8 cellular contexts compared by ENCODE assay signal in genomic region chr11:694563-695331, GRCh38. TPM values are rescaled to one million over a fixed set of nuclear protein-coding genes. Genes with fewer than 3 reads are reported as not detected.
A peak's percentile ranks its signal among the peaks of the same experiment; 100 is the strongest.
DNase-seq lines count a peak whose midpoint lies in the region; ATAC-seq and TF ChIP-seq lines count a peak whose summit lies in the region.

Gene DEAF1 (minus strand): TSS chr11:695222. CDS start chr11:695047, 175 bp downstream.

- CTCF ChIA-PET in AG04450 (lab: Charles Lee) (no interaction called here), WTC11 (lab: Charles Lee) (interaction anchor here (0.6 to 4.0 kb wide), 8 partner anchors 11 to 140 kb away, joined by 3 to 38 read pairs (median 7); partner anchors contain the start of gene EPS8L2)

- 2 to 5% (median 3%) methylated on average over 52 to 108 of the region's 108 CpGs for WGBS in spleen, 5 donors

- no peaks in the 10 kb centered on the region for H3K9me3 Mint-ChIP-seq in WTC11
- no peaks in the 10 kb centered on the region for H3K9me3 Mint-ChIP-seq in immature natural killer cell

- H3K4me1 Mint-ChIP-seq in WTC11 (peaks cover 34% of the 10 kb centered on the region), immature natural killer cell (peaks cover 39 to 46% of the 10 kb centered on the region in 2 donors)

- ATAC-seq in GM18909 (IDR thresholded peaks at IDR 0.05; ENCODE audit: poor library complexity, unreplicated experiment) (peak; percentile 80), HG03159 (IDR thresholded peaks at IDR 0.05; ENCODE audit: unreplicated experiment) (peak; percentile 72), WTC11 (peak; percentile 91)

- intact Hi-C loops in spleen (cut with DNase I; ENCODE audit: low total_unique reads): no loop called here

- H3K4me3 ChIP-seq in AG04450 (ENCODE audit: low read depth, low read length) (peak within 1 kb of the TSS; percentile 79), spleen (peak within 1 kb of the TSS; percentile 57 to 85 (median 80))

- H3K9me3 ChIP-seq in AG04450 (ENCODE audit: control insufficient read depth, insufficient read depth, low read length) (no peaks in the 10 kb centered on the region; the same call in 1 of the 2 replicates), spleen (no peaks in the 10 kb centered on the region)

- H3K36me3 ChIP-seq in spleen: peaks cover under 1 to 37% (median 7%) of the 10 kb centered on the region in 6 donors

- H3K27me3 ChIP-seq in AG04450 (ENCODE audit: control insufficient read depth, insufficient read depth, low read length): no peaks in the 10 kb centered on the region
- H3K27me3 ChIP-seq in spleen (replicated peaks in 1 of 7): no peaks in the 10 kb centered on the region

- H3K27ac ChIP-seq in AG04450 (ENCODE audit: low read depth, low read length) (peak within 1 kb of the TSS; percentile 100), spleen (peak within 1 kb of the TSS; percentile 91 to 100 (median 99))

- H3K27me3 Mint-ChIP-seq in WTC11 (ENCODE audit: low read depth) (no peaks in the 10 kb centered on the region), immature natural killer cell (ENCODE audit: low read depth in 3 of 3) (peaks cover 0 to 22% (median 2%) of the 10 kb centered on the region in 3 donors)

- H3K4me1 ChIP-seq in spleen: peaks cover 26 to 77% (median 47%) of the 10 kb centered on the region in 6 donors

- POLR2A ChIA-PET in AG04450 (lab: Yijun Ruan, JAX): interaction anchor here (1.2 to 2.4 kb wide), 5 partner anchors 12 to 57 kb away, joined by 4 to 11 read pairs (median 10); partner anchors contain the start of genes EPS8L2 and TALDO1
- POLR2A ChIA-PET in WTC11 (lab: Charles Lee): interaction anchor here (0.8 to 2.0 kb wide), 4 partner anchors 14 to 119 kb away, joined by 3 to 5 read pairs (median 4); no protein-coding TSS in a partner anchor

- DNase-seq in AG04450 (ENCODE audit: low read depth, low spot score) (peak; percentile 97), NCI-H2227 treated with DMSO at 0.1 percent for 48 hours (lab: John Stamatoyannopoulos, UW) (peak; percentile 99), WTC11 (ENCODE audit: low spot score) (peak; percentile 100), immature natural killer cell (peak; percentile 100), spleen (peak; percentile 100)
- DNase-seq in central memory CD4-positive, alpha-beta T cell: peak; percentile 99

- TF ChIP-seq CTCF in AG04450 (IDR thresholded peaks at IDR 0.05; ENCODE audit: low read depth, low read length) (no peak), WTC11 (IDR thresholded peaks at IDR 0.05) (no peak), spleen (IDR thresholded peaks at IDR 0.05 in 8 of 11, conservative IDR thresholded peaks at IDR 0.05 in 3 of 11) (no peak)

- peaks cover 2% of the 10 kb centered on the region; the same call in 1 of the 2 replicates for H3K36me3 Mint-ChIP-seq in WTC11
- peaks cover 0 to 2% (median 0%) of the 10 kb centered on the region in 3 donors for H3K36me3 Mint-ChIP-seq in immature natural killer cell

- no peak for TF ChIP-seq POLR2A in spleen (IDR thresholded peaks at IDR 0.05)

- H3K4me3 Mint-ChIP-seq in WTC11 (peak within 1 kb of the TSS; percentile 78), immature natural killer cell (peak within 1 kb of the TSS; percentile 85 to 92 (median 87))

- H3K27ac Mint-ChIP-seq in WTC11 (peak within 1 kb of the TSS; percentile 91), immature natural killer cell (peak within 1 kb of the TSS; percentile 85 to 97 (median 92))

TF ChIP-seq in WTC11, 78 proteins besides CTCF, POLR2A, EP300 and RAD21 (continues in another document):
- TF ChIP-seq ZNF219 (CRISPR knock-in tag; IDR thresholded peaks at IDR 0.05; ENCODE audit: borderline replicate concordance) (peak; percentile 95; the same call in 1 of the 2 replicates), MAX (CRISPR knock-in tag; IDR thresholded peaks at IDR 0.05) (peak; percentile 94), HMGXB4 (CRISPR knock-in tag; IDR thresholded peaks at IDR 0.05) (no peak), TEAD1 (CRISPR knock-in tag; IDR thresholded peaks at IDR 0.05) (peak; percentile 91; the same call in 1 of the 2 replicates), ERG (CRISPR knock-in tag; IDR thresholded peaks at IDR 0.05) (no peak), NR1H2 (CRISPR knock-in tag; IDR thresholded peaks at IDR 0.05) (no peak), CBFB (CRISPR knock-in tag; IDR thresholded peaks at IDR 0.05; ENCODE audit: low read depth) (0 out of 2 replicates have a peak, but pooled peaks have one; percentile 75), FOXJ3 (CRISPR knock-in tag; IDR thresholded peaks at IDR 0.05; ENCODE audit: borderline replicate concordance) (no peak), JUN (CRISPR knock-in tag; IDR thresholded peaks at IDR 0.05) (peak; percentile 97), PRRX2 (CRISPR knock-in tag; IDR thresholded peaks at IDR 0.05) (no peak), ELF4 (CRISPR knock-in tag; IDR thresholded peaks at IDR 0.05; ENCODE audit: low read depth) (peak; percentile 95), ZSCAN18 (CRISPR knock-in tag; IDR thresholded peaks at IDR 0.05) (no peak), ZNF396 (CRISPR knock-in tag; IDR thresholded peaks at IDR 0.05; ENCODE audit: borderline replicate concordance) (no peak)
- TF ChIP-seq, protein P1, sequence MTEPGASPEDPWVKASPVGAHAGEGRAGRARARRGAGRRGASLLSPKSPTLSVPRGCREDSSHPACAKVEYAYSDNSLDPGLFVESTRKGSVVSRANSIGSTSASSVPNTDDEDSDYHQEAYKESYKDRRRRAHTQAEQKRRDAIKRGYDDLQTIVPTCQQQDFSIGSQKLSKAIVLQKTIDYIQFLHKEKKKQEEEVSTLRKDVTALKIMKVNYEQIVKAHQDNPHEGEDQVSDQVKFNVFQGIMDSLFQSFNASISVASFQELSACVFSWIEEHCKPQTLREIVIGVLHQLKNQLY (CRISPR knock-in tag; IDR thresholded peaks at IDR 0.05): peak; percentile 90

RNA-seq across cellular contexts. Expression of gene DEAF1, which starts in this region (rescaled TPM):
- polyA plus RNA-seq in AG04450 (2011; rRNA removed) (13.0 and 19.6 TPM in 2 replicates), immature natural killer cell (10 to 100 TPM; 17.8 to 31.6 (median 18.6) TPM), spleen (10 to 100 TPM; 21.8 to 31.4 (median 25.1) TPM)
- polyA minus RNA-seq in AG04450 (2011; rRNA and poly(A)+ RNA removed): 12.9 and 19.7 TPM in 2 replicates
- total RNA-seq in WTC11 (2021) (62.2 to 85.3 TPM (median 81.1 TPM) in 3 replicates), spleen (10 to 100 TPM; 28.3 to 44.9 (median 31.7) TPM)

Comparison
In these comparisons a context has a peak if more than half of its experiments do, and no peak if none do; other contexts are left out.
1. Peak in every context shown above with its lines: DNase-seq, ATAC-seq, H3K4me3 ChIP-seq and H3K27ac ChIP-seq.